Comparison of ENCODE assay signal across 1 cellular context in the genomic region with DNA sequence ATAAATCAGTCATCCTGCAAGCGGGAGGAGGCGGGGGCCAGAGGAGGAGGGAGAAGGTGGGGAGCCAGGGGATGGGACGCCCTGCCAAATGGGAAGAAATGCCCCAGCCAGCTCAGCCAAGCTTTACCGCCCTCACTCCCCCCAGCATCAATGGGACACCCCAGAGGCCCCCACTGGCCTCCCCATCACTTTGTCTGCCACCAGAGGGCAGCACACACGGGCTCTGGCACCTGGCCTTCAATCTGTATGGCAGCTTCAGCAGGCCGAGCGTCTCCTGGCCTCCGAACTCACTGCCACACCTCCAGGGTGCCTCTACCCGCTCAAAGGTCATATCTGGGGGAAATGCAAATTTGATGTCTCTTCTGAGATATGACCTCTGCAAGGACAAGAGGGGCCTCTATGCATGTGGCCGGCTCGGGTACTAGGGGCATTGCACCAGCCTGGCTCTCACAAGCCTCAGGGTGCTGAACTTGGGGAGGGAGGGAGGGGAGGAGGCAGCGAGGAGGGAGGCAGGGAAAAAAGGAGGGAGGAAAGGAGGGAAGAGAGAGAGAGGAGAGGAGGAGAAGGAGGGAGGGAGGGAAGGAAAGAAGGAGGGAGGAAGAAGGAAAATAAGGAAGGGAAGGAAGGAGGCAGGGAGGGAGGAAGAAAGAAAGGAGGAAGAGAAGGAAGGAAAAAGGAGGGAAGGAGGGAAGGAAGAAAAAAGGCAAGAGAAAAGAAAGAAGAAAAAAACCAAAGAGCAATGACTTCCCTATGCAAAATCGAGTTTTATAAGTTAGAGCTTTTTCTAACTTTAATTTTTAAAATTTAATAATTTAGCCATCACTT.
TF ChIP-seq lines count a peak whose summit lies in the region.

No MANE protein-coding gene starts in this region.

TF ChIP-seq in HepG2, 621 proteins besides CTCF, POLR2A, EP300 and RAD21 (continued from another document and continues in another):
- TF ChIP-seq STAG1 (CRISPR knock-in tag; IDR thresholded peaks at IDR 0.05) = peak; percentile 66
- TF ChIP-seq ZFP36L2 (CRISPR knock-in tag; IDR thresholded peaks at IDR 0.05) = no peak
- peak; percentile 59; the same call in 1 of the 2 replicates for TF ChIP-seq HOXA3 (CRISPR knock-in tag; IDR thresholded peaks at IDR 0.05)
- no peak for TF ChIP-seq KLF15 (CRISPR knock-in tag; IDR thresholded peaks at IDR 0.05; ENCODE audit: borderline replicate concordance)
- TF ChIP-seq, protein P1, sequence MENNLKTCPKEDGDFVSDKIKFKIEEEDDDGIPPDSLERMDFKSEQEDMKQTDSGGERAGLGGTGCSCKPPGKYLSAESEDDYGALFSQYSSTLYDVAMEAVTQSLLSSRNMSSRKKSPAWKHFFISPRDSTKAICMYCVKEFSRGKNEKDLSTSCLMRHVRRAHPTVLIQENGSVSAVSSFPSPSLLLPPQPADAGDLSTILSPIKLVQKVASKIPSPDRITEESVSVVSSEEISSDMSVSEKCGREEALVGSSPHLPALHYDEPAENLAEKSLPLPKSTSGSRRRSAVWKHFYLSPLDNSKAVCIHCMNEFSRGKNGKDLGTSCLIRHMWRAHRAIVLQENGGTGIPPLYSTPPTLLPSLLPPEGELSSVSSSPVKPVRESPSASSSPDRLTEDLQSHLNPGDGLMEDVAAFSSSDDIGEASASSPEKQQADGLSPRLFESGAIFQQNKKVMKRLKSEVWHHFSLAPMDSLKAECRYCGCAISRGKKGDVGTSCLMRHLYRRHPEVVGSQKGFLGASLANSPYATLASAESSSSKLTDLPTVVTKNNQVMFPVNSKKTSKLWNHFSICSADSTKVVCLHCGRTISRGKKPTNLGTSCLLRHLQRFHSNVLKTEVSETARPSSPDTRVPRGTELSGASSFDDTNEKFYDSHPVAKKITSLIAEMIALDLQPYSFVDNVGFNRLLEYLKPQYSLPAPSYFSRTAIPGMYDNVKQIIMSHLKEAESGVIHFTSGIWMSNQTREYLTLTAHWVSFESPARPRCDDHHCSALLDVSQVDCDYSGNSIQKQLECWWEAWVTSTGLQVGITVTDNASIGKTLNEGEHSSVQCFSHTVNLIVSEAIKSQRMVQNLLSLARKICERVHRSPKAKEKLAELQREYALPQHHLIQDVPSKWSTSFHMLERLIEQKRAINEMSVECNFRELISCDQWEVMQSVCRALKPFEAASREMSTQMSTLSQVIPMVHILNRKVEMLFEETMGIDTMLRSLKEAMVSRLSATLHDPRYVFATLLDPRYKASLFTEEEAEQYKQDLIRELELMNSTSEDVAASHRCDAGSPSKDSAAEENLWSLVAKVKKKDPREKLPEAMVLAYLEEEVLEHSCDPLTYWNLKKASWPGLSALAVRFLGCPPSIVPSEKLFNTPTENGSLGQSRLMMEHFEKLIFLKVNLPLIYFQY (CRISPR knock-in tag; IDR thresholded peaks at IDR 0.05; ENCODE audit: borderline replicate concordance) = 0 out of 2 replicates have a peak, but pooled peaks have one; percentile 29
- no peak for TF ChIP-seq SOX6 (IDR thresholded peaks at IDR 0.05)
- peak; percentile 46 for TF ChIP-seq SOX6 (CRISPR knock-in tag; IDR thresholded peaks at IDR 0.05)
- 0 out of 2 replicates have a peak, but pooled peaks have one; percentile 34 for TF ChIP-seq ZNF263 (CRISPR knock-in tag; IDR thresholded peaks at IDR 0.05)
- 0 out of 2 replicates have a peak, but pooled peaks have one; percentile 20 for TF ChIP-seq MIER2 (CRISPR knock-in tag; IDR thresholded peaks at IDR 0.05)
- no peak for TF ChIP-seq ZFP36 (IDR thresholded peaks at IDR 0.05; ENCODE audit: borderline replicate concordance, low read depth, low read length, partially characterized antibody)
- TF ChIP-seq RBFOX2 (IDR thresholded peaks at IDR 0.05; ENCODE audit: low read depth, low read length) = no peak
- TF ChIP-seq ZSCAN9 (CRISPR knock-in tag; IDR thresholded peaks at IDR 0.05; ENCODE audit: borderline replicate concordance) = 0 out of 2 replicates have a peak, but pooled peaks have one; percentile 47
- TF ChIP-seq, protein P2, sequence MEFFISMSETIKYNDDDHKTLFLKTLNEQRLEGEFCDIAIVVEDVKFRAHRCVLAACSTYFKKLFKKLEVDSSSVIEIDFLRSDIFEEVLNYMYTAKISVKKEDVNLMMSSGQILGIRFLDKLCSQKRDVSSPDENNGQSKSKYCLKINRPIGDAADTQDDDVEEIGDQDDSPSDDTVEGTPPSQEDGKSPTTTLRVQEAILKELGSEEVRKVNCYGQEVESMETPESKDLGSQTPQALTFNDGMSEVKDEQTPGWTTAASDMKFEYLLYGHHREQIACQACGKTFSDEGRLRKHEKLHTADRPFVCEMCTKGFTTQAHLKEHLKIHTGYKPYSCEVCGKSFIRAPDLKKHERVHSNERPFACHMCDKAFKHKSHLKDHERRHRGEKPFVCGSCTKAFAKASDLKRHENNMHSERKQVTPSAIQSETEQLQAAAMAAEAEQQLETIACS (CRISPR knock-in tag; IDR thresholded peaks at IDR 0.05) = no peak
- no peak for TF ChIP-seq GTF2F1 (IDR thresholded peaks at IDR 0.05; ENCODE audit: low read length)
- TF ChIP-seq, protein P3, sequence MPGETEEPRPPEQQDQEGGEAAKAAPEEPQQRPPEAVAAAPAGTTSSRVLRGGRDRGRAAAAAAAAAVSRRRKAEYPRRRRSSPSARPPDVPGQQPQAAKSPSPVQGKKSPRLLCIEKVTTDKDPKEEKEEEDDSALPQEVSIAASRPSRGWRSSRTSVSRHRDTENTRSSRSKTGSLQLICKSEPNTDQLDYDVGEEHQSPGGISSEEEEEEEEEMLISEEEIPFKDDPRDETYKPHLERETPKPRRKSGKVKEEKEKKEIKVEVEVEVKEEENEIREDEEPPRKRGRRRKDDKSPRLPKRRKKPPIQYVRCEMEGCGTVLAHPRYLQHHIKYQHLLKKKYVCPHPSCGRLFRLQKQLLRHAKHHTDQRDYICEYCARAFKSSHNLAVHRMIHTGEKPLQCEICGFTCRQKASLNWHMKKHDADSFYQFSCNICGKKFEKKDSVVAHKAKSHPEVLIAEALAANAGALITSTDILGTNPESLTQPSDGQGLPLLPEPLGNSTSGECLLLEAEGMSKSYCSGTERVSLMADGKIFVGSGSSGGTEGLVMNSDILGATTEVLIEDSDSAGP (CRISPR knock-in tag; IDR thresholded peaks at IDR 0.05; ENCODE audit: borderline replicate concordance) = peak; percentile 55; the same call in 1 of the 2 replicates
- TF ChIP-seq SALL1 (CRISPR knock-in tag; IDR thresholded peaks at IDR 0.05) = peak; percentile 81
- TF ChIP-seq ZMYM4 (CRISPR knock-in tag; IDR thresholded peaks at IDR 0.05) = peak; percentile 58
- TF ChIP-seq, protein P4, sequence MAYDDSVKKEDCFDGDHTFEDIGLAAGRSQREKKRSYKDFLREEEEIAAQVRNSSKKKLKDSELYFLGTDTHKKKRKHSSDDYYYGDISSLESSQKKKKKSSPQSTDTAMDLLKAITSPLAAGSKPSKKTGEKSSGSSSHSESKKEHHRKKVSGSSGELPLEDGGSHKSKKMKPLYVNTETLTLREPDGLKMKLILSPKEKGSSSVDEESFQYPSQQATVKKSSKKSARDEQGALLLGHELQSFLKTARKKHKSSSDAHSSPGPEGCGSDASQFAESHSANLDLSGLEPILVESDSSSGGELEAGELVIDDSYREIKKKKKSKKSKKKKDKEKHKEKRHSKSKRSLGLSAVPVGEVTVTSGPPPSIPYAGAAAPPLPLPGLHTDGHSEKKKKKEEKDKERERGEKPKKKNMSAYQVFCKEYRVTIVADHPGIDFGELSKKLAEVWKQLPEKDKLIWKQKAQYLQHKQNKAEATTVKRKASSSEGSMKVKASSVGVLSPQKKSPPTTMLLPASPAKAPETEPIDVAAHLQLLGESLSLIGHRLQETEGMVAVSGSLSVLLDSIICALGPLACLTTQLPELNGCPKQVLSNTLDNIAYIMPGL (CRISPR knock-in tag; IDR thresholded peaks at IDR 0.05; ENCODE audit: borderline replicate concordance in 1 of 2, low read depth in 1 of 2) = peak; percentile 67 to 77
- TF ChIP-seq ZNF225 (CRISPR knock-in tag; IDR thresholded peaks at IDR 0.05) = no peak
- peak; percentile 71; the same call in 1 of the 2 replicates for TF ChIP-seq ZFX (CRISPR knock-in tag; IDR thresholded peaks at IDR 0.05; ENCODE audit: low read depth)
- TF ChIP-seq, protein P5, sequence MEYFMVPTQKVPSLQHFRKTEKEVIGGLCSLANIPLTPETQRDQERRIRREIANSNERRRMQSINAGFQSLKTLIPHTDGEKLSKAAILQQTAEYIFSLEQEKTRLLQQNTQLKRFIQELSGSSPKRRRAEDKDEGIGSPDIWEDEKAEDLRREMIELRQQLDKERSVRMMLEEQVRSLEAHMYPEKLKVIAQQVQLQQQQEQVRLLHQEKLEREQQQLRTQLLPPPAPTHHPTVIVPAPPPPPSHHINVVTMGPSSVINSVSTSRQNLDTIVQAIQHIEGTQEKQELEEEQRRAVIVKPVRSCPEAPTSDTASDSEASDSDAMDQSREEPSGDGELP (IDR thresholded peaks at IDR 0.05; ENCODE audit: borderline replicate concordance, low read depth) = peak; percentile 37; the same call in 1 of the 2 replicates
- no peak for TF ChIP-seq SMAD9 (CRISPR knock-in tag; IDR thresholded peaks at IDR 0.05)
- TF ChIP-seq, protein P6, sequence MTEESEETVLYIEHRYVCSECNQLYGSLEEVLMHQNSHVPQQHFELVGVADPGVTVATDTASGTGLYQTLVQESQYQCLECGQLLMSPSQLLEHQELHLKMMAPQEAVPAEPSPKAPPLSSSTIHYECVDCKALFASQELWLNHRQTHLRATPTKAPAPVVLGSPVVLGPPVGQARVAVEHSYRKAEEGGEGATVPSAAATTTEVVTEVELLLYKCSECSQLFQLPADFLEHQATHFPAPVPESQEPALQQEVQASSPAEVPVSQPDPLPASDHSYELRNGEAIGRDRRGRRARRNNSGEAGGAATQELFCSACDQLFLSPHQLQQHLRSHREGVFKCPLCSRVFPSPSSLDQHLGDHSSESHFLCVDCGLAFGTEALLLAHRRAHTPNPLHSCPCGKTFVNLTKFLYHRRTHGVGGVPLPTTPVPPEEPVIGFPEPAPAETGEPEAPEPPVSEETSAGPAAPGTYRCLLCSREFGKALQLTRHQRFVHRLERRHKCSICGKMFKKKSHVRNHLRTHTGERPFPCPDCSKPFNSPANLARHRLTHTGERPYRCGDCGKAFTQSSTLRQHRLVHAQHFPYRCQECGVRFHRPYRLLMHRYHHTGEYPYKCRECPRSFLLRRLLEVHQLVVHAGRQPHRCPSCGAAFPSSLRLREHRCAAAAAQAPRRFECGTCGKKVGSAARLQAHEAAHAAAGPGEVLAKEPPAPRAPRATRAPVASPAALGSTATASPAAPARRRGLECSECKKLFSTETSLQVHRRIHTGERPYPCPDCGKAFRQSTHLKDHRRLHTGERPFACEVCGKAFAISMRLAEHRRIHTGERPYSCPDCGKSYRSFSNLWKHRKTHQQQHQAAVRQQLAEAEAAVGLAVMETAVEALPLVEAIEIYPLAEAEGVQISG (CRISPR knock-in tag; IDR thresholded peaks at IDR 0.05) = peak; percentile 68
- TF ChIP-seq HMG20A (CRISPR knock-in tag; IDR thresholded peaks at IDR 0.05; ENCODE audit: borderline replicate concordance) = no peak
- TF ChIP-seq ZNF350 (CRISPR knock-in tag; IDR thresholded peaks at IDR 0.05; ENCODE audit: borderline replicate concordance, low read depth) = peak; percentile 53; the same call in 1 of the 2 replicates
- TF ChIP-seq, protein P7, sequence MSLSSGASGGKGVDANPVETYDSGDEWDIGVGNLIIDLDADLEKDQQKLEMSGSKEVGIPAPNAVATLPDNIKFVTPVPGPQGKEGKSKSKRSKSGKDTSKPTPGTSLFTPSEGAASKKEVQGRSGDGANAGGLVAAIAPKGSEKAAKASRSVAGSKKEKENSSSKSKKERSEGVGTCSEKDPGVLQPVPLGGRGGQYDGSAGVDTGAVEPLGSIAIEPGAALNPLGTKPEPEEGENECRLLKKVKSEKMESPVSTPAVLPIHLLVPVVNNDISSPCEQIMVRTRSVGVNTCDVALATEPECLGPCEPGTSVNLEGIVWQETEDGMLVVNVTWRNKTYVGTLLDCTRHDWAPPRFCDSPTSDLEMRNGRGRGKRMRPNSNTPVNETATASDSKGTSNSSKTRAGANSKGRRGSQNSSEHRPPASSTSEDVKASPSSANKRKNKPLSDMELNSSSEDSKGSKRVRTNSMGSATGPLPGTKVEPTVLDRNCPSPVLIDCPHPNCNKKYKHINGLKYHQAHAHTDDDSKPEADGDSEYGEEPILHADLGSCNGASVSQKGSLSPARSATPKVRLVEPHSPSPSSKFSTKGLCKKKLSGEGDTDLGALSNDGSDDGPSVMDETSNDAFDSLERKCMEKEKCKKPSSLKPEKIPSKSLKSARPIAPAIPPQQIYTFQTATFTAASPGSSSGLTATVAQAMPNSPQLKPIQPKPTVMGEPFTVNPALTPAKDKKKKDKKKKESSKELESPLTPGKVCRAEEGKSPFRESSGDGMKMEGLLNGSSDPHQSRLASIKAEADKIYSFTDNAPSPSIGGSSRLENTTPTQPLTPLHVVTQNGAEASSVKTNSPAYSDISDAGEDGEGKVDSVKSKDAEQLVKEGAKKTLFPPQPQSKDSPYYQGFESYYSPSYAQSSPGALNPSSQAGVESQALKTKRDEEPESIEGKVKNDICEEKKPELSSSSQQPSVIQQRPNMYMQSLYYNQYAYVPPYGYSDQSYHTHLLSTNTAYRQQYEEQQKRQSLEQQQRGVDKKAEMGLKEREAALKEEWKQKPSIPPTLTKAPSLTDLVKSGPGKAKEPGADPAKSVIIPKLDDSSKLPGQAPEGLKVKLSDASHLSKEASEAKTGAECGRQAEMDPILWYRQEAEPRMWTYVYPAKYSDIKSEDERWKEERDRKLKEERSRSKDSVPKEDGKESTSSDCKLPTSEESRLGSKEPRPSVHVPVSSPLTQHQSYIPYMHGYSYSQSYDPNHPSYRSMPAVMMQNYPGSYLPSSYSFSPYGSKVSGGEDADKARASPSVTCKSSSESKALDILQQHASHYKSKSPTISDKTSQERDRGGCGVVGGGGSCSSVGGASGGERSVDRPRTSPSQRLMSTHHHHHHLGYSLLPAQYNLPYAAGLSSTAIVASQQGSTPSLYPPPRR (CRISPR knock-in tag; IDR thresholded peaks at IDR 0.05; ENCODE audit: borderline replicate concordance) = no peak
- TF ChIP-seq, protein P8, sequence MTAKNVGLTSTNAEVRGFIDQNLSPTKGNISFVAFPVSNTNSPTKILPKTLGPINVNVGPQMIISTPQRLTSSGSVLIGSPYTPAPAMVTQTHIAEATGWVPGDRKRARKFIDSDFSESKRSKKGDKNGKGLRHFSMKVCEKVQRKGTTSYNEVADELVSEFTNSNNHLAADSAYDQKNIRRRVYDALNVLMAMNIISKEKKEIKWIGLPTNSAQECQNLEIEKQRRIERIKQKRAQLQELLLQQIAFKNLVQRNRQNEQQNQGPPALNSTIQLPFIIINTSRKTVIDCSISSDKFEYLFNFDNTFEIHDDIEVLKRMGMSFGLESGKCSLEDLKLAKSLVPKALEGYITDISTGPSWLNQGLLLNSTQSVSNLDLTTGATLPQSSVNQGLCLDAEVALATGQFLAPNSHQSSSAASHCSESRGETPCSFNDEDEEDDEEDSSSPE (CRISPR knock-in tag; IDR thresholded peaks at IDR 0.05) = peak; percentile 30; the same call in 1 of the 2 replicates
